1 cellular context compared by ENCODE assay signal in the genomic region with DNA sequence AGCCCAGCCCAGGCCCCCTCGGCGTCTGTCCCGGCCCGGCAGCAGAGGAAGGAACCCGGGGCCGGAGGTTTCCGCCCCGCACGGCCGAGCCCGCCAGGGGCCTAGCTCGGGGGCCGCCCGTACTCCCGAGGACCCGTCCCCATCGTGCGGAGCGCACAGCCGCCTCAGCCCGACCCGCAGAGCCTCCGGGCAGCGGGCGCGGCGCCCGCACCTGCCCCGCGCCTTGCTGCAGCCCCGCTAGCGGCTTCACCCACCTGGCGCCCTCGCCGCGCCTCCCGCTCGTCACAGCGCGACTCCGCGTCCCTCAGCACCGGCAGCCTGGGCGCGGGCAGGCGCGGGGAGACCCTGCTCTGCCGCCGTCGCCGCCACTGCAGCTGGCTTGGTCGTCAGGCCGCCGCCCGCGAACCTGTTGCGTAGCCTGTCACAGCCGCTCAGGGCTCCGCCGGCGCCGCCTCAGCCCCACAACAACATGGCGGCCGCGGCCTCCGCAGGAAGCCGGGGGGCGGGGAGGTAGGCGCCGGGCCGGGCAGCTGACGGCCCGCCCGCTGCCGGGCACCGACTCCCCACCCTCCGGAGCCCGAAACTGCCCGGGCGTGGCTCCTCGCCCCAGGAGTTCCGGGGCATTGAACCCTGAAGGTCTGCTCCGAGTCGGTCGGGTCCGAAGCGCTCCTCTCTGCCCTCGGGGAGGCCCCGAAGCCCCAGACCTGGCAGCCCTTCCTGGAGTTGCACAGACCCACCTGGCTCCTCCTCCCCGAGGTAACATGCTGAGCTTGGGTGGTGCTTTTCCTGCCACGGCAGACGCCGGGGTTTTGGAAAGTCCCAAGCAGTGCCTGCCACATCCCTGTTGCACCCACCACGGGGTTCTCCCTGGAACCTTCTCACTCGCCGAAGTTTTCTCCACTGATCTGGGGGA.
TF ChIP-seq lines count a peak whose summit lies in the region.

ITSN2 (minus strand) TSS at position 487 of the 913 bp plus-strand sequence. CDS start 32,454 bp downstream, outside the sequence.

TF ChIP-seq in HepG2, 621 proteins besides CTCF, POLR2A, EP300 and RAD21 (continued from another document and continues in another):
- peak; percentile 41; the same call in 1 of the 2 replicates for TF ChIP-seq ETS1 (CRISPR knock-in tag; IDR thresholded peaks at IDR 0.05)
- no peak; the same call in 1 of the 2 replicates for TF ChIP-seq HNF4G (IDR thresholded peaks at IDR 0.05; ENCODE audit: borderline replicate concordance, low read depth, low read length)
- peak; percentile 60; the same call in 1 of the 2 replicates for TF ChIP-seq HNF4G (CRISPR knock-in tag; IDR thresholded peaks at IDR 0.05; ENCODE audit: borderline replicate concordance, low read depth)
- TF ChIP-seq ISL2 (CRISPR knock-in tag; IDR thresholded peaks at IDR 0.05) = peak; percentile 56
- no peak for TF ChIP-seq NR2F6 (IDR thresholded peaks at IDR 0.05)
- 0 out of 2 replicates have a peak, but pooled peaks have one; percentile 5 for TF ChIP-seq NR2F6 (CRISPR knock-in tag; IDR thresholded peaks at IDR 0.05)
- TF ChIP-seq ZNF572 (CRISPR knock-in tag; IDR thresholded peaks at IDR 0.05) = 0 out of 2 replicates have a peak, but pooled peaks have one; percentile 16
- TF ChIP-seq, protein P1, sequence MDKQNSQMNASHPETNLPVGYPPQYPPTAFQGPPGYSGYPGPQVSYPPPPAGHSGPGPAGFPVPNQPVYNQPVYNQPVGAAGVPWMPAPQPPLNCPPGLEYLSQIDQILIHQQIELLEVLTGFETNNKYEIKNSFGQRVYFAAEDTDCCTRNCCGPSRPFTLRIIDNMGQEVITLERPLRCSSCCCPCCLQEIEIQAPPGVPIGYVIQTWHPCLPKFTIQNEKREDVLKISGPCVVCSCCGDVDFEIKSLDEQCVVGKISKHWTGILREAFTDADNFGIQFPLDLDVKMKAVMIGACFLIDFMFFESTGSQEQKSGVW (CRISPR knock-in tag; IDR thresholded peaks at IDR 0.05; ENCODE audit: borderline replicate concordance) = no peak
- TF ChIP-seq, protein P2, sequence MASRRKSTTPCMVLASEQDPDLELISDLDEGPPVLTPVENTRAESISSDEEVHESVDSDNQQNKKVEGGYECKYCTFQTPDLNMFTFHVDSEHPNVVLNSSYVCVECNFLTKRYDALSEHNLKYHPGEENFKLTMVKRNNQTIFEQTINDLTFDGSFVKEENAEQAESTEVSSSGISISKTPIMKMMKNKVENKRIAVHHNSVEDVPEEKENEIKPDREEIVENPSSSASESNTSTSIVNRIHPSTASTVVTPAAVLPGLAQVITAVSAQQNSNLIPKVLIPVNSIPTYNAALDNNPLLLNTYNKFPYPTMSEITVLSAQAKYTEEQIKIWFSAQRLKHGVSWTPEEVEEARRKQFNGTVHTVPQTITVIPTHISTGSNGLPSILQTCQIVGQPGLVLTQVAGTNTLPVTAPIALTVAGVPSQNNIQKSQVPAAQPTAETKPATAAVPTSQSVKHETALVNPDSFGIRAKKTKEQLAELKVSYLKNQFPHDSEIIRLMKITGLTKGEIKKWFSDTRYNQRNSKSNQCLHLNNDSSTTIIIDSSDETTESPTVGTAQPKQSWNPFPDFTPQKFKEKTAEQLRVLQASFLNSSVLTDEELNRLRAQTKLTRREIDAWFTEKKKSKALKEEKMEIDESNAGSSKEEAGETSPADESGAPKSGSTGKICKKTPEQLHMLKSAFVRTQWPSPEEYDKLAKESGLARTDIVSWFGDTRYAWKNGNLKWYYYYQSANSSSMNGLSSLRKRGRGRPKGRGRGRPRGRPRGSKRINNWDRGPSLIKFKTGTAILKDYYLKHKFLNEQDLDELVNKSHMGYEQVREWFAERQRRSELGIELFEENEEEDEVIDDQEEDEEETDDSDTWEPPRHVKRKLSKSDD (CRISPR knock-in tag; IDR thresholded peaks at IDR 0.05; ENCODE audit: low read depth) = peak; percentile 97
- no peak for TF ChIP-seq PRPF4 (IDR thresholded peaks at IDR 0.05; ENCODE audit: low read depth, low read length, poor library complexity, severe bottlenecking)
- TF ChIP-seq BCL3 (CRISPR knock-in tag; IDR thresholded peaks at IDR 0.05) = peak; percentile 98
- peak; percentile 50; the same call in 1 of the 2 replicates for TF ChIP-seq FOXP4 (CRISPR knock-in tag; IDR thresholded peaks at IDR 0.05)
- TF ChIP-seq, protein P3, sequence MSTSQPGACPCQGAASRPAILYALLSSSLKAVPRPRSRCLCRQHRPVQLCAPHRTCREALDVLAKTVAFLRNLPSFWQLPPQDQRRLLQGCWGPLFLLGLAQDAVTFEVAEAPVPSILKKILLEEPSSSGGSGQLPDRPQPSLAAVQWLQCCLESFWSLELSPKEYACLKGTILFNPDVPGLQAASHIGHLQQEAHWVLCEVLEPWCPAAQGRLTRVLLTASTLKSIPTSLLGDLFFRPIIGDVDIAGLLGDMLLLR (CRISPR knock-in tag; IDR thresholded peaks at IDR 0.05) = peak; percentile 72; the same call in 1 of the 2 replicates
- TF ChIP-seq ZNF281 (CRISPR knock-in tag; IDR thresholded peaks at IDR 0.05; ENCODE audit: borderline replicate concordance) = peak; percentile 20; the same call in 1 of the 2 replicates
- TF ChIP-seq KAT8 (CRISPR knock-in tag; IDR thresholded peaks at IDR 0.05) = peak; percentile 84
- no peak; the same call in 1 of the 2 replicates for TF ChIP-seq GPN1 (CRISPR knock-in tag; IDR thresholded peaks at IDR 0.05; ENCODE audit: borderline replicate concordance)
- TF ChIP-seq PTBP1 (IDR thresholded peaks at IDR 0.05; ENCODE audit: low read depth, low read length, poor library complexity, severe bottlenecking) = peak; percentile 10
- TF ChIP-seq FIP1L1 (IDR thresholded peaks at IDR 0.05; ENCODE audit: borderline replicate concordance, insufficient read depth, low read depth, low read length) = no peak
- no peak for TF ChIP-seq ZNF878 (CRISPR knock-in tag; IDR thresholded peaks at IDR 0.05)
- TF ChIP-seq ZNF468 (CRISPR knock-in tag; IDR thresholded peaks at IDR 0.05) = peak; percentile 73; the same call in 1 of the 2 replicates
- peak; percentile 94 for TF ChIP-seq ZNF34 (CRISPR knock-in tag; IDR thresholded peaks at IDR 0.05; ENCODE audit: borderline replicate concordance)
- TF ChIP-seq MXD1 (CRISPR knock-in tag; IDR thresholded peaks at IDR 0.05) = peak; percentile 54; the same call in 1 of the 2 replicates
- TF ChIP-seq CREB1 (IDR thresholded peaks at IDR 0.05) = peak; percentile 8; the same call in 1 of the 2 replicates
- TF ChIP-seq CREB1 (CRISPR knock-in tag; IDR thresholded peaks at IDR 0.05) = no peak
- TF ChIP-seq, protein P4, sequence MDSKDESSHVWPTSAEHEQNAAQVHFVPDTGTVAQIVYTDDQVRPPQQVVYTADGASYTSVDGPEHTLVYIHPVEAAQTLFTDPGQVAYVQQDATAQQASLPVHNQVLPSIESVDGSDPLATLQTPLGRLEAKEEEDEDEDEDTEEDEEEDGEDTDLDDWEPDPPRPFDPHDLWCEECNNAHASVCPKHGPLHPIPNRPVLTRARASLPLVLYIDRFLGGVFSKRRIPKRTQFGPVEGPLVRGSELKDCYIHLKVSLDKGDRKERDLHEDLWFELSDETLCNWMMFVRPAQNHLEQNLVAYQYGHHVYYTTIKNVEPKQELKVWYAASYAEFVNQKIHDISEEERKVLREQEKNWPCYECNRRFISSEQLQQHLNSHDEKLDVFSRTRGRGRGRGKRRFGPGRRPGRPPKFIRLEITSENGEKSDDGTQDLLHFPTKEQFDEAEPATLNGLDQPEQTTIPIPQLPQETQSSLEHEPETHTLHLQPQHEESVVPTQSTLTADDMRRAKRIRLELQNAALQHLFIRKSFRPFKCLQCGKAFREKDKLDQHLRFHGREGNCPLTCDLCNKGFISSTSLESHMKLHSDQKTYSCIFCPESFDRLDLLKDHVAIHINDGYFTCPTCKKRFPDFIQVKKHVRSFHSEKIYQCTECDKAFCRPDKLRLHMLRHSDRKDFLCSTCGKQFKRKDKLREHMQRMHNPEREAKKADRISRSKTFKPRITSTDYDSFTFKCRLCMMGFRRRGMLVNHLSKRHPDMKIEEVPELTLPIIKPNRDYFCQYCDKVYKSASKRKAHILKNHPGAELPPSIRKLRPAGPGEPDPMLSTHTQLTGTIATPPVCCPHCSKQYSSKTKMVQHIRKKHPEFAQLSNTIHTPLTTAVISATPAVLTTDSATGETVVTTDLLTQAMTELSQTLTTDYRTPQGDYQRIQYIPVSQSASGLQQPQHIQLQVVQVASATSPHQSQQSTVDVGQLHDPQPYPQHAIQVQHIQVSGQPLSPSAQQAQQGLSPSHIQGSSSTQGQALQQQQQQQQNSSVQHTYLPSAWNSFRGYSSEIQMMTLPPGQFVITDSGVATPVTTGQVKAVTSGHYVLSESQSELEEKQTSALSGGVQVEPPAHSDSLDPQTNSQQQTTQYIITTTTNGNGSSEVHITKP (CRISPR knock-in tag; IDR thresholded peaks at IDR 0.05; ENCODE audit: low read depth) = 0 out of 2 replicates have a peak, but pooled peaks have one; percentile 7
- peak; percentile 50; the same call in 1 of the 2 replicates for TF ChIP-seq HOXD1 (CRISPR knock-in tag; IDR thresholded peaks at IDR 0.05)
- no peak; the same call in 1 of the 2 replicates for TF ChIP-seq ARID5B (CRISPR knock-in tag; IDR thresholded peaks at IDR 0.05)
- peak; percentile 33; the same call in 1 of the 2 replicates for TF ChIP-seq BRCA1 (CRISPR knock-in tag; IDR thresholded peaks at IDR 0.05)
- no peak for TF ChIP-seq TBP (CRISPR knock-in tag; IDR thresholded peaks at IDR 0.05)
